In genomic region chr17:77361986-77362620, GRCh38 we compare ENCODE assay signal across 15 cellular contexts.
A peak's percentile ranks its signal among the peaks of the same experiment; 100 is the strongest.
DNase-seq lines count a peak whose midpoint lies in the region; ATAC-seq and TF ChIP-seq lines count a peak whose summit lies in the region.
"Had no signal": no experiment of that assay in that cellular context is flagged by ENCODE, and none has a peak within 500 bp of the region (broad histone marks: within the 10 kb centered on the region; RNA-seq: fewer than 3 reads in every experiment).

No MANE protein-coding gene starts in this region.

- peaks cover 19% of the 10 kb centered on the region for H4K20me1 ChIP-seq in mammary epithelial cell (ENCODE audit: insufficient read depth, low read length)

- peaks cover 2% of the 10 kb centered on the region for H3K27me3 Mint-ChIP-seq in IgD-negative memory B cell

- dilution Hi-C loops in mammary epithelial cell (cut with HindIII; ENCODE audit: low sequenced_read_pairs), result no loop called here

- peak overlapping the region; percentile 3 for H3K9ac ChIP-seq in mammary epithelial cell (ENCODE audit: insufficient read depth, low read length)

- H3K4me3 ChIP-seq in mammary epithelial cell (replicated peaks in 1 of 3; ENCODE audit: insufficient read depth in 1 of 3, low read depth in 2 of 3, low read length in 3 of 3), result no peak overlapping the region
- H3K4me3 ChIP-seq: suprapubic skin had no signal

- CTCF ChIA-PET in mammary epithelial cell (lab: Charles Lee; ENCODE audit: low non-redundant PET), result no interaction called here

- no peak overlapping the region for H2AFZ ChIP-seq in mammary epithelial cell (ENCODE audit: low read depth, low read length)

- 98% methylated on average over 8 of the region's 8 CpGs for WGBS in mammary epithelial cell (ENCODE audit: low coverage, missing lambda C conversion rate)

- H3K36me3 ChIP-seq in mammary epithelial cell (ENCODE audit: insufficient read depth, low read length), result peaks cover 16% of the 10 kb centered on the region
- H3K36me3 ChIP-seq: suprapubic skin had no signal

- H3K79me2 ChIP-seq in mammary epithelial cell (ENCODE audit: insufficient read depth, low read length), result peaks cover 97% of the 10 kb centered on the region

- H3K9me3 Mint-ChIP-seq in IgD-negative memory B cell, result peaks cover 0 to 2% (median 0%) of the 10 kb centered on the region in 3 donors

- in situ Hi-C loops in mammary epithelial cell (cut with MboI; ENCODE audit: low sequenced_read_pairs in 2 of 2), result no loop called here

- H3K4me3 Mint-ChIP-seq in IgD-negative memory B cell, result no peak overlapping the region
- H3K4me3 Mint-ChIP-seq: activated CD8-positive, alpha-beta memory T cell treated with anti-CD3 and anti-CD28 coated beads, Interleukin-2, amount 10 ng/mL, durations not matched to agents 7 days and 5 days; CD14-positive monocyte had no signal

- no TSS peak for BruUV-seq in mammary epithelial cell (replicated peaks; lab: Mats Ljungman, UMichigan)

- no peak for ATAC-seq in HG03460 (IDR thresholded peaks at IDR 0.05; ENCODE audit: unreplicated experiment)
- ATAC-seq: activated CD4-positive, CD25-positive, alpha-beta regulatory T cell treated with anti-CD3 and anti-CD28 coated beads, Interleukin-2, amount 50 U/mL, for 24 hours; activated CD8-positive, alpha-beta memory T cell treated with anti-CD3 and anti-CD28 coated beads, Interleukin-2, amount 10 ng/mL, durations not matched to agents 7 days and 5 days had no signal

- peaks cover 25 to 29% (median 26%) of the 10 kb centered on the region in 3 donors for H3K4me1 Mint-ChIP-seq in IgD-negative memory B cell

- H3K36me3 Mint-ChIP-seq in IgD-negative memory B cell, result peaks cover 4% of the 10 kb centered on the region
- H3K36me3 Mint-ChIP-seq: activated CD8-positive, alpha-beta memory T cell treated with anti-CD3 and anti-CD28 coated beads, Interleukin-2, amount 10 ng/mL, durations not matched to agents 7 days and 5 days had no signal

- peak overlapping the region in 2 of 3 donors; percentile 35 to 72 for H3K27ac Mint-ChIP-seq in IgD-negative memory B cell
- H3K27ac Mint-ChIP-seq: activated CD8-positive, alpha-beta memory T cell treated with anti-CD3 and anti-CD28 coated beads, Interleukin-2, amount 10 ng/mL, durations not matched to agents 7 days and 5 days had no signal

- DNase-seq in mammary epithelial cell (no peak), posterior vena cava (ENCODE audit: low spot score) (peak; percentile 64), NCI-H1436 (lab: John Stamatoyannopoulos, UW) (no peak), middle frontal gyrus (ENCODE audit: extremely low spot score, low spot score) (no peak), T-helper 1 cell (no peak)
- DNase-seq: activated CD8-positive, alpha-beta memory T cell treated with anti-CD3 and anti-CD28 coated beads, Interleukin-2, amount 10 ng/mL, durations not matched to agents 7 days and 5 days; activated gamma-delta T cell treated with Interleukin-2 at 50 U/mL for 16 hours; hypothalamus; NCI-H2029 treated with DMSO at 0.1 percent for 48 hours had no signal

- H3K4me2 ChIP-seq in mammary epithelial cell (ENCODE audit: insufficient read depth, low read depth, low read length), result no peak overlapping the region

- H3K27ac ChIP-seq in C4-2B (0 out of 2 replicates have a peak overlapping the region, but pooled peaks have one; percentile 6), mammary epithelial cell (ENCODE audit: insufficient read depth, low read depth, low read length) (no peak overlapping the region)

- intact Hi-C loops in mammary epithelial cell (cut with micrococcal nuclease), result no loop called here
- intact Hi-C loops in posterior vena cava (cut with DNase I), result no loop called here

- peaks cover 56% of the 10 kb centered on the region for H3K4me1 ChIP-seq in mammary epithelial cell (ENCODE audit: insufficient read depth, low read length)

- H3K9me3 ChIP-seq in mammary epithelial cell (replicated peaks; ENCODE audit: insufficient read depth, low read length), result no peaks in the 10 kb centered on the region
- H3K9me3 ChIP-seq: suprapubic skin had no signal

- no peaks in the 10 kb centered on the region for H3K27me3 ChIP-seq in mammary epithelial cell (ENCODE audit: insufficient read depth, low read length)
- H3K27me3 ChIP-seq: suprapubic skin had no signal

- TF ChIP-seq CTCF in C4-2B (conservative IDR thresholded peaks at IDR 0.05), result no peak
- TF ChIP-seq CTCF in mammary epithelial cell (conservative IDR thresholded peaks at IDR 0.05 in 1 of 2, IDR thresholded peaks at IDR 0.05 in 1 of 2; ENCODE audit: extremely low read depth in 1 of 2, insufficient read depth in 1 of 2, low read depth in 1 of 2, low read length in 2 of 2), result no peak
